19 cellular contexts compared by ENCODE assay signal in the genomic region with DNA sequence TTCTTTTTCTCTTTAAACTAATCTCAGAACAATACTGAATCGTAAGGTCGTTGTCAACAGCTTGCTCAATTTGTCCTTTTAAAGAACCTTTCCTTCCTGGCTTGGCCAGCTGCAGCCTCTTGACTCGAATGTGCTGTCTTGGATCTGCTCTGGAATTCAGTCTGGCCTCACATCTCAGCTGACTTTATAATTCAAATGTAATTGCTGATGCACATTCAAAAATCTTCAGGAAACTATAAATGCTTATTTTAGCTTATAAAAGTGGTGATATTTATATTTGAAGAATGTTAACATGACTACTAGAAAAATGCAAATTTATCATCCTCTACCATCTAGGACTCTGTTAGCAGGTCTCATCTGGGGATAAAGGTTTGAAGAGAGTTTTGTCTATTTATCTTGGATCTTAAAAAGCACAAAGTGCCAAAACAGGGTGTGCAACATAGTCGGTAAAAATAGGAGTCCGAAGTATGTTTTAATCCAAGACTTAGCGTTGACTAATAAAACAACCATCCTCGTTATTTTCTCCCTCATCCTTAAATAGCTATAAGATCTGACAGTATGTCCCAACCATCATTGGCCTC.
DNase-seq lines count a peak whose midpoint lies in the region; ATAC-seq and TF ChIP-seq lines count a peak whose summit lies in the region.
"Had no signal": no experiment of that assay in that cellular context is flagged by ENCODE, and none has a peak within 500 bp of the region (broad histone marks: within the 10 kb centered on the region; RNA-seq: fewer than 3 reads in every experiment).

No MANE protein-coding gene starts in this region.

- no peak for TF ChIP-seq POLR2A in prostate gland (IDR thresholded peaks at IDR 0.05)

- H3K9me3 ChIP-seq in prostate gland, result no peaks in the 10 kb centered on the region
- no peaks in the 10 kb centered on the region for H3K9me3 ChIP-seq in aorta (ENCODE audit: control insufficient read depth, low read length)
- H3K9me3 ChIP-seq: mucosa of descending colon, SJSA1 had no signal

- H3K4me3 ChIP-seq in prostate gland (no peak overlapping the region), aorta (ENCODE audit: low read length in 2 of 2) (no peak overlapping the region)
- H3K4me3 ChIP-seq: mucosa of descending colon, SJSA1 had no signal

- H3K27ac ChIP-seq in prostate gland (peak overlapping the region; percentile 51 to 57), aorta (ENCODE audit: low read depth in 1 of 2, low read length in 2 of 2) (peak overlapping the region; percentile 91 to 99)
- H3K27ac ChIP-seq: KMS-11, SJSA1 had no signal

- intact Hi-C loops in Right ventricle myocardium inferior (cut with DNase I) (no loop called here), cardiac septum (cut with DNase I) (loop anchor here (10.0 kb wide), 3 partner anchors 188 to 578 kb away; no protein-coding TSS in a partner anchor), Right ventricle myocardium superior (cut with DNase I) (loop anchor here (10.0 kb wide), 2 partner anchors 578 to 1968 kb away; no protein-coding TSS in a partner anchor), prostate gland (cut with DNase I) (loop anchor here (2.0 to 10.0 kb wide), 3 partner anchors 898 to 1060 kb away; no protein-coding TSS in a partner anchor), aorta (cut with DNase I) (loop anchor here (5.0 to 10.0 kb wide), 8 partner anchors 141 to 898 kb away; no protein-coding TSS in a partner anchor)

- no peak for DNase-seq in Right ventricle myocardium inferior (ENCODE audit: missing footprints)
- no peak for DNase-seq in cardiac septum (ENCODE audit: low spot score)
- DNase-seq in Right ventricle myocardium superior, result no peak
- no peak for DNase-seq in prostate gland (ENCODE audit: low spot score)
- DNase-seq in aorta, result peak in 1 of 2 donors; percentile 55
- no peak for DNase-seq in activated T-cell treated with anti-CD3 and anti-CD28 coated beads, Interleukin-2, amount 50 U/mL, for 48 hours
- DNase-seq: activated CD8-positive, alpha-beta T cell treated with anti-CD3 and anti-CD28 coated beads, Interleukin-2, amount 10 ng/mL, durations not matched to agents 7 days and 5 days; activated gamma-delta T cell; COR-L47; GF-D8; islet precursor cell; mucosa of descending colon; NCI-H1436 treated with DMSO at 0.1 percent for 48 hours; NCI-H446 had no signal

- H3K4me1 ChIP-seq in prostate gland (replicated peaks), result no peaks in the 10 kb centered on the region
- H3K4me1 ChIP-seq in aorta (ENCODE audit: control insufficient read depth in 1 of 2, insufficient read depth in 2 of 2, low read length in 2 of 2), result peaks cover 2 to 5% of the 10 kb centered on the region in 2 donors

- ATAC-seq in Right ventricle myocardium inferior (peak; percentile 57), Right ventricle myocardium superior (ENCODE audit: poor library complexity) (peak; percentile 65), aorta (ENCODE audit: low FRiP score) (peak; percentile 65), GM18519 (IDR thresholded peaks at IDR 0.05; ENCODE audit: low FRiP score, unreplicated experiment) (no peak), HG02642 (IDR thresholded peaks at IDR 0.05; ENCODE audit: poor library complexity, unreplicated experiment) (no peak)
- ATAC-seq: activated CD8-positive, alpha-beta T cell treated with anti-CD3 and anti-CD28 coated beads, Interleukin-2, amount 10 ng/mL, durations not matched to agents 7 days and 5 days; HCT116; mucosa of descending colon had no signal

- H3K27me3 ChIP-seq in prostate gland (replicated peaks; ENCODE audit: insufficient read depth) (no peaks in the 10 kb centered on the region), aorta (ENCODE audit: control insufficient read depth in 1 of 2, insufficient read depth in 2 of 2, low read length in 1 of 2) (no peaks in the 10 kb centered on the region)
- H3K27me3 ChIP-seq: SJSA1 had no signal

- no peak for TF ChIP-seq CTCF in prostate gland (IDR thresholded peaks at IDR 0.05)

- H3K36me3 ChIP-seq in prostate gland (no peaks in the 10 kb centered on the region), aorta (ENCODE audit: control insufficient read depth in 1 of 2, insufficient read depth in 2 of 2, low read length in 1 of 2) (no peaks in the 10 kb centered on the region)
- H3K36me3 ChIP-seq: SJSA1 had no signal

- WGBS in prostate gland, result 14% methylated on average over 7 of the region's 7 CpGs
- 2 to 8% methylated on average over 7 of the region's 7 CpGs for WGBS in aorta, 2 donors

Comparison
In these comparisons a context has a peak if more than half of its experiments do, and no peak if none do; other contexts are left out.
1. ATAC-seq: peak in Right ventricle myocardium inferior (single experiment), Right ventricle myocardium superior (single experiment) and aorta (single experiment); none in GM18519 (single experiment) and HG02642 (single experiment).